ENCODE assay signal across 9 cellular contexts in the genomic region with DNA sequence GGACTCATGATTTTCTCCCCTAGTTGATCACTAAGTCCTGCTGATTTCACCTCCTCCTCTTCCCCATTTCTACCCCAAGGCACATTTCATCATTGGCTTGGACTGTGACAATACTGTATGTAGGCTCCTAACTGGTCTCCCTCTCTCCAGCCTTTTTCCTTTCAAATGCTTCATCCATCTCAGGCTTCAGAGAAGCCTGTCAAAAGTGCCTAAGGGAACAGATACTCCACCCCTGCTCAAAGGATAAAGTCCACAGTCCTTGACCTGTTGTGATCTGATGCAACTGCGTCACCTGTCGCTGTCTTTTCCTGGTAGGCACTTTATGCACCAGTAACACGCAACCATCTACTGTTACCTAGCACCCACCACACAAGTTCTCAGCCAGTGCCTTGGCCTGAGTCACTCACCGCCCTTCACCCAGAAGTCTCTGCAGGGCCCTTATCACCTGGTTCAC. TPM values are rescaled to one million over a fixed set of nuclear protein-coding genes. Genes with fewer than 3 reads are reported as not detected.
DNase-seq lines count a peak whose midpoint lies in the region; ATAC-seq and TF ChIP-seq lines count a peak whose summit lies in the region.
"Had no signal": no experiment of that assay in that cellular context is flagged by ENCODE, and none has a peak within 500 bp of the region (broad histone marks: within the 10 kb centered on the region; RNA-seq: fewer than 3 reads in every experiment).

No MANE protein-coding gene starts in this region.

- H3K9me3 Mint-ChIP-seq in CD4-positive, CD25-positive, alpha-beta regulatory T cell = no peaks in the 10 kb centered on the region
- no peaks in the 10 kb centered on the region for H3K9me3 Mint-ChIP-seq in activated CD8-positive, alpha-beta T cell treated with anti-CD3 and anti-CD28 coated beads for 36 hours

- peaks cover 5% of the 10 kb centered on the region for H3K36me3 ChIP-seq in CD4-positive, CD25-positive, alpha-beta regulatory T cell (ENCODE audit: control insufficient read depth, insufficient read depth, low read length)
- peaks cover 0 to 3% of the 10 kb centered on the region in 2 donors for H3K36me3 ChIP-seq in mucosa of rectum (ENCODE audit: control insufficient read depth in 2 of 2, insufficient read depth in 2 of 2, low read length in 2 of 2)

- H3K27me3 Mint-ChIP-seq in CD4-positive, CD25-positive, alpha-beta regulatory T cell = no peaks in the 10 kb centered on the region
- H3K27me3 Mint-ChIP-seq in activated CD8-positive, alpha-beta T cell treated with anti-CD3 and anti-CD28 coated beads for 36 hours = no peaks in the 10 kb centered on the region

- no peak overlapping the region for H3K9ac ChIP-seq in mucosa of rectum (ENCODE audit: low read depth in 1 of 2, low read length in 2 of 2)

- intact Hi-C loops in activated CD8-positive, alpha-beta T cell treated with anti-CD3 and anti-CD28 coated beads for 36 hours (cut with micrococcal nuclease) = no loop called here

- CTCF ChIA-PET in activated CD8-positive, alpha-beta T cell treated with anti-CD3 and anti-CD28 coated beads for 36 hours (lab: Charles Lee) = interaction anchor here (2.2 to 5.8 kb wide), 2 partner anchors 21 to 177 kb away, joined by 8 to 37 read pairs; no protein-coding TSS in a partner anchor
- CTCF ChIA-PET in RWPE1 (lab: Yijun Ruan, JAX) = interaction anchor here (0.7 kb wide), 1 partner anchor 10 kb away, joined by 3 read pairs; no protein-coding TSS in a partner anchor

- H3K4me3 Mint-ChIP-seq in CD4-positive, CD25-positive, alpha-beta regulatory T cell = peak overlapping the region in 1 of 4 donors; percentile 80
- no peak overlapping the region for H3K4me3 Mint-ChIP-seq in activated CD8-positive, alpha-beta T cell treated with anti-CD3 and anti-CD28 coated beads for 36 hours

- H3K9me3 ChIP-seq in CD4-positive, CD25-positive, alpha-beta regulatory T cell (ENCODE audit: control insufficient read depth in 2 of 2, low read length in 2 of 2) = no peaks in the 10 kb centered on the region
- no peaks in the 10 kb centered on the region for H3K9me3 ChIP-seq in mucosa of rectum (ENCODE audit: control insufficient read depth in 2 of 2, low read length in 2 of 2)

- H3K27ac ChIP-seq in CD4-positive, CD25-positive, alpha-beta regulatory T cell (ENCODE audit: insufficient read depth, low read length, poor library complexity, severe bottlenecking) = no peak overlapping the region
- H3K27ac ChIP-seq in mucosa of rectum (ENCODE audit: low read depth in 2 of 2, low read length in 2 of 2) = peak overlapping the region; percentile 82 to 84
- H3K27ac ChIP-seq in RWPE1 = no peak overlapping the region

- POLR2A ChIA-PET in activated CD8-positive, alpha-beta T cell treated with anti-CD3 and anti-CD28 coated beads for 36 hours (lab: Charles Lee) = no interaction called here
- POLR2A ChIA-PET in RWPE1 (lab: Yijun Ruan, JAX; ENCODE audit: low non-redundant PET) = no interaction called here

- ATAC-seq in CD4-positive, CD25-positive, alpha-beta regulatory T cell (ENCODE audit: low read depth in 2 of 2) = no peak
- peak; percentile 76 for ATAC-seq in activated CD8-positive, alpha-beta T cell treated with anti-CD3 and anti-CD28 coated beads for 36 hours
- no peak for ATAC-seq in HG02885 (IDR thresholded peaks at IDR 0.05; ENCODE audit: poor library complexity, unreplicated experiment)
- ATAC-seq: left cardiac atrium had no signal

- no peak overlapping the region for H3K4me3 ChIP-seq in CD4-positive, CD25-positive, alpha-beta regulatory T cell (ENCODE audit: low read depth, low read length)
- H3K4me3 ChIP-seq in mucosa of rectum (ENCODE audit: low read length in 2 of 2) = no peak overlapping the region

- no peak for DNase-seq in CD4-positive, CD25-positive, alpha-beta regulatory T cell
- DNase-seq in MV-4-11 (lab: John Stamatoyannopoulos, UW) (peak; percentile 44), RWPE1 (ENCODE audit: low spot score) (no peak), nucleus accumbens (lab: John Stamatoyannopoulos, UW) (no peak)
- DNase-seq in activated CD8-positive, alpha-beta T cell treated with anti-CD3 and anti-CD28 coated beads for 36 hours = peak; percentile 60
- no peak for DNase-seq in central memory CD4-positive, alpha-beta T cell
- DNase-seq: left cardiac atrium had no signal

- H3K36me3 Mint-ChIP-seq in CD4-positive, CD25-positive, alpha-beta regulatory T cell = peaks cover under 1% of the 10 kb centered on the region
- no peaks in the 10 kb centered on the region for H3K36me3 Mint-ChIP-seq in activated CD8-positive, alpha-beta T cell treated with anti-CD3 and anti-CD28 coated beads for 36 hours (ENCODE audit: low read depth)

- no peaks in the 10 kb centered on the region for H3K27me3 ChIP-seq in CD4-positive, CD25-positive, alpha-beta regulatory T cell (ENCODE audit: control insufficient read depth, insufficient read depth, low read length)
- no peaks in the 10 kb centered on the region for H3K27me3 ChIP-seq in mucosa of rectum (ENCODE audit: control insufficient read depth in 2 of 2, insufficient read depth in 2 of 2, low read length in 2 of 2)

- H3K4me1 Mint-ChIP-seq in CD4-positive, CD25-positive, alpha-beta regulatory T cell = peaks cover 15 to 50% (median 31%) of the 10 kb centered on the region in 4 donors
- H3K4me1 Mint-ChIP-seq in activated CD8-positive, alpha-beta T cell treated with anti-CD3 and anti-CD28 coated beads for 36 hours (ENCODE audit: low read depth) = peaks cover 53% of the 10 kb centered on the region

- H3K4me1 ChIP-seq in CD4-positive, CD25-positive, alpha-beta regulatory T cell (ENCODE audit: control insufficient read depth, insufficient read depth, low read length, poor library complexity, severe bottlenecking) = peaks cover 19% of the 10 kb centered on the region
- H3K4me1 ChIP-seq in mucosa of rectum (ENCODE audit: control insufficient read depth in 2 of 2, insufficient read depth in 2 of 2, low read length in 2 of 2) = peaks cover 47 to 58% of the 10 kb centered on the region in 2 donors

- peak overlapping the region in 2 of 3 donors; percentile 1 to 12 for H3K27ac Mint-ChIP-seq in CD4-positive, CD25-positive, alpha-beta regulatory T cell
- H3K27ac Mint-ChIP-seq in activated CD8-positive, alpha-beta T cell treated with anti-CD3 and anti-CD28 coated beads for 36 hours = peak overlapping the region; percentile 1

- TF ChIP-seq CTCF in activated CD8-positive, alpha-beta T cell treated with anti-CD3 and anti-CD28 coated beads for 36 hours (IDR thresholded peaks at IDR 0.05) = no peak
- no peak for TF ChIP-seq CTCF in RWPE1 (conservative IDR thresholded peaks at IDR 0.05; ENCODE audit: low read depth)

RNA-seq across cellular contexts. Expression of a gene that starts 12.8 kb away (rescaled TPM):
- 21.2 TPM for total RNA-seq in CD4-positive, CD25-positive, alpha-beta regulatory T cell
- 10 to 100 TPM in 2 of 4 donors, 1 to 10 TPM in 2; 8.0 to 14.3 (median 9.3) TPM for polyA plus RNA-seq in CD4-positive, CD25-positive, alpha-beta regulatory T cell
- 1 to 10 TPM; 2.6 to 3.1 TPM for total RNA-seq in activated CD8-positive, alpha-beta T cell treated with anti-CD3 and anti-CD28 coated beads for 36 hours

RNA-seq across cellular contexts. Expression of a gene that starts 50.7 kb away (rescaled TPM):
- 1.0 TPM for total RNA-seq in CD4-positive, CD25-positive, alpha-beta regulatory T cell
- polyA plus RNA-seq in CD4-positive, CD25-positive, alpha-beta regulatory T cell = under 1 TPM in 1 of 4 donors, not detected in 3; 0.57 TPM
- not detected for total RNA-seq in activated CD8-positive, alpha-beta T cell treated with anti-CD3 and anti-CD28 coated beads for 36 hours

RNA-seq across cellular contexts. Expression of a gene that starts 52.6 kb away (rescaled TPM):
- total RNA-seq in CD4-positive, CD25-positive, alpha-beta regulatory T cell = 74.8 TPM
- polyA plus RNA-seq in CD4-positive, CD25-positive, alpha-beta regulatory T cell = 10 to 100 TPM; 35.4 to 48.3 (median 39.5) TPM
- 10 to 100 TPM; 61.7 to 61.9 TPM for total RNA-seq in activated CD8-positive, alpha-beta T cell treated with anti-CD3 and anti-CD28 coated beads for 36 hours

Comparison
In these comparisons a context has a peak if more than half of its experiments do, and no peak if none do; other contexts are left out.
1. DNase-seq: peak in MV-4-11 (single experiment) and activated CD8-positive, alpha-beta T cell treated with anti-CD3 and anti-CD28 coated beads for 36 hours (single experiment); none in CD4-positive, CD25-positive, alpha-beta regulatory T cell (0 of 3), central memory CD4-positive, alpha-beta T cell (single experiment), RWPE1 (single experiment) and nucleus accumbens (0 of 56).
2. H3K27ac ChIP-seq: peak in mucosa of rectum (2 of 2); none in CD4-positive, CD25-positive, alpha-beta regulatory T cell (single experiment) and RWPE1 (single experiment).